In the genomic region with DNA sequence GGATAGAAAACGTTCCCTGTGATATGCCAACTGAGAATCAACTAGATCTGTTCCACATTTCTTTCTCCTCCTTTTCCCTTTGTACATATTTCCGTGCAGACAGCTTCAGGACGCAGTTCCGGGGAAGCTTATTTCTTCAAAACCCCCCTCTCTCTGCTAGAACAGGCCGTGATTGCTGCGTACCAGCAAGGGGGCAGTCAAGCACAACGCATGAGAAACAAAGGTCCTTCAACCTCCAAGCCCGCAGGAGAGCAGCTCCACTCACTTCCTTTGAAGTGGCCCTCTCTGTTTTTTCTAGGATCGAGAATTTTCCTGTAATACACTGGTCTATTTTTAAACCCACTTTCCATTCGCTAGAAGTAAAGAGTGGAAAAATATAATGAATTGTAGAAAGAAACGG, we compare ENCODE assay signal across 8 cellular contexts.
DNase-seq lines count a peak whose midpoint lies in the region; ATAC-seq and TF ChIP-seq lines count a peak whose summit lies in the region.

No MANE protein-coding gene starts in this region.

- H3K4me1 Mint-ChIP-seq in CD14-positive monocyte, result peaks cover 13% of the 10 kb centered on the region
- no peaks in the 10 kb centered on the region for H3K4me1 Mint-ChIP-seq in activated T-helper 2 cell treated with anti-CD3 and anti-CD28 coated beads, Interferon-gamma antibody, Interleukin-2, Interleukin-4, amounts not matched to agents 10 μg/mL and 5 μg/mL and 100 μg/mL, durations not matched to agents 14 hours and 24 hours and 36 hours (ENCODE audit: low read depth)

- no peak overlapping the region for H3K27ac ChIP-seq in spleen

- intact Hi-C loops in CD14-positive monocyte (cut with micrococcal nuclease) (loop anchor here in 1 of 2 donors (5.0 kb wide), 1 partner anchor 268 kb away; no protein-coding TSS in a partner anchor), spleen (cut with DNase I; ENCODE audit: low total_unique reads) (loop anchor here (5.0 kb wide), 1 partner anchor 268 kb away; no protein-coding TSS in a partner anchor)
- intact Hi-C loops in activated T-helper 2 cell treated with anti-CD3 and anti-CD28 coated beads, Interferon-gamma antibody, Interleukin-2, Interleukin-4, amounts not matched to agents 10 μg/mL and 5 μg/mL and 100 μg/mL, durations not matched to agents 14 hours and 24 hours and 36 hours (cut with micrococcal nuclease), result no loop called here

- H3K4me3 ChIP-seq in LNCaP clone FGC (ENCODE audit: low read depth, low read length) (no peak overlapping the region), spleen (no peak overlapping the region)

- no peak for TF ChIP-seq POLR2A in spleen (IDR thresholded peaks at IDR 0.05)

- 15 to 21% (median 20%) methylated on average over 11 of the region's 11 CpGs for WGBS in spleen, 5 donors

- H3K27ac Mint-ChIP-seq in CD14-positive monocyte, result no peak overlapping the region
- H3K27ac Mint-ChIP-seq in activated T-helper 2 cell treated with anti-CD3 and anti-CD28 coated beads, Interferon-gamma antibody, Interleukin-2, Interleukin-4, amounts not matched to agents 10 μg/mL and 5 μg/mL and 100 μg/mL, durations not matched to agents 14 hours and 24 hours and 36 hours, result no peak overlapping the region

- TF ChIP-seq CTCF in CD14-positive monocyte (IDR thresholded peaks at IDR 0.05) (peak; percentile 61), LNCaP clone FGC (IDR thresholded peaks at IDR 0.05; ENCODE audit: control insufficient read depth, extremely low read depth, insufficient read depth) (peak; percentile 52), spleen (IDR thresholded peaks at IDR 0.05 in 8 of 11, conservative IDR thresholded peaks at IDR 0.05 in 3 of 11) (peak; percentile 28 to 64 (median 54))

- peaks cover 0 to 8% (median 3%) of the 10 kb centered on the region in 7 donors for H3K9me3 Mint-ChIP-seq in CD14-positive monocyte
- H3K9me3 Mint-ChIP-seq in activated T-helper 2 cell treated with anti-CD3 and anti-CD28 coated beads, Interferon-gamma antibody, Interleukin-2, Interleukin-4, amounts not matched to agents 10 μg/mL and 5 μg/mL and 100 μg/mL, durations not matched to agents 14 hours and 24 hours and 36 hours, result peaks cover 6% of the 10 kb centered on the region

- no peak for ATAC-seq in HG03521 (IDR thresholded peaks at IDR 0.05; ENCODE audit: unreplicated experiment)
- ATAC-seq in esophagus mucosa, result no peak

- H3K4me1 ChIP-seq in spleen, result peaks cover 0 to 6% (median 0%) of the 10 kb centered on the region in 6 donors

- peaks cover 0 to 4% (median 0%) of the 10 kb centered on the region in 3 donors for H3K27me3 Mint-ChIP-seq in CD14-positive monocyte (ENCODE audit: low read depth in 3 of 3)
- peaks cover 2% of the 10 kb centered on the region for H3K27me3 Mint-ChIP-seq in activated T-helper 2 cell treated with anti-CD3 and anti-CD28 coated beads, Interferon-gamma antibody, Interleukin-2, Interleukin-4, amounts not matched to agents 10 μg/mL and 5 μg/mL and 100 μg/mL, durations not matched to agents 14 hours and 24 hours and 36 hours (ENCODE audit: low read depth)

- H3K27me3 ChIP-seq in spleen (replicated peaks in 1 of 7), result no peaks in the 10 kb centered on the region

- H3K4me3 Mint-ChIP-seq in CD14-positive monocyte, result peak overlapping the region in 1 of 2 donors; percentile 43
- no peak overlapping the region for H3K4me3 Mint-ChIP-seq in activated T-helper 2 cell treated with anti-CD3 and anti-CD28 coated beads, Interferon-gamma antibody, Interleukin-2, Interleukin-4, amounts not matched to agents 10 μg/mL and 5 μg/mL and 100 μg/mL, durations not matched to agents 14 hours and 24 hours and 36 hours (ENCODE audit: low read depth)

- DNase-seq in CD14-positive monocyte (ENCODE audit: low spot score), result no peak
- no peak for DNase-seq in LNCaP clone FGC (ENCODE audit: low read depth)
- peak; percentile 23 for DNase-seq in amniotic stem cell (lab: John Stamatoyannopoulos, UW)
- DNase-seq in hippocampal formation (lab: John Stamatoyannopoulos, UW), result peak; percentile 19 to 55
- DNase-seq in spleen, result no peak
- DNase-seq in activated T-helper 2 cell treated with anti-CD3 and anti-CD28 coated beads, Interferon-gamma antibody, Interleukin-2, Interleukin-4, amounts not matched to agents 10 μg/mL and 5 μg/mL and 100 μg/mL, durations not matched to agents 14 hours and 24 hours and 36 hours (ENCODE audit: low spot score), result no peak

- no peaks in the 10 kb centered on the region for H3K36me3 ChIP-seq in spleen

- H3K36me3 Mint-ChIP-seq in CD14-positive monocyte, result no peaks in the 10 kb centered on the region
- no peaks in the 10 kb centered on the region for H3K36me3 Mint-ChIP-seq in activated T-helper 2 cell treated with anti-CD3 and anti-CD28 coated beads, Interferon-gamma antibody, Interleukin-2, Interleukin-4, amounts not matched to agents 10 μg/mL and 5 μg/mL and 100 μg/mL, durations not matched to agents 14 hours and 24 hours and 36 hours (ENCODE audit: low read depth)

- peaks cover 0 to 6% (median 5%) of the 10 kb centered on the region in 8 donors for H3K9me3 ChIP-seq in spleen

Comparison
In these comparisons a context has a peak if more than half of its experiments do, and no peak if none do; other contexts are left out.
1. DNase-seq: peak in amniotic stem cell (single experiment) and hippocampal formation (2 of 2); none in CD14-positive monocyte (single experiment), LNCaP clone FGC (single experiment), spleen (single experiment) and activated T-helper 2 cell treated with anti-CD3 and anti-CD28 coated beads, Interferon-gamma antibody, Interleukin-2, Interleukin-4, amounts not matched to agents 10 μg/mL and 5 μg/mL and 100 μg/mL, durations not matched to agents 14 hours and 24 hours and 36 hours (single experiment).
2. Peak in every context shown above with its lines, with median percentiles within 50 percentile points of each other: CTCF ChIP-seq.